Comparison of ENCODE assay signal across 18 cellular contexts in genomic region chr7:135377171-135377570, GRCh38.
DNase-seq lines count a peak whose midpoint lies in the region; ATAC-seq, FAIRE-seq and TF ChIP-seq lines count a peak whose summit lies in the region.
"Had no signal": no experiment of that assay in that cellular context is flagged by ENCODE, and none has a peak within 500 bp of the region (broad histone marks: within the 10 kb centered on the region; RNA-seq: fewer than 3 reads in every experiment).

No MANE protein-coding gene starts in this region.

- intact Hi-C loops in GM12878 (cut with micrococcal nuclease; ENCODE audit: unreplicated experiment), result no loop called here

- no peaks in the 10 kb centered on the region for H3K4me1 ChIP-seq in GM12878 (ENCODE audit: control insufficient read depth, insufficient read depth, low read length)
- H3K4me1 ChIP-seq: BLaER1, Caco-2 had no signal

- H3K4me3 ChIP-seq in GM12878 (no peak overlapping the region), H7 (ENCODE audit: insufficient read depth, low read depth, low read length) (no peak overlapping the region)
- H3K4me3 ChIP-seq: BLaER1 had no signal

- no peaks in the 10 kb centered on the region for H3K9me3 ChIP-seq in GM12878 (replicated peaks; ENCODE audit: control insufficient read depth, insufficient read depth, low read length)
- H3K9me3 ChIP-seq: BLaER1, Caco-2 had no signal

- CTCF ChIA-PET in GM12878 (lab: Yijun Ruan, JAX), result interaction anchor here (1.1 to 3.1 kb wide), 4 partner anchors 9 to 96 kb away, joined by 3 to 9 read pairs (median 4); no protein-coding TSS in a partner anchor

- no peak overlapping the region for H2AFZ ChIP-seq in GM12878 (ENCODE audit: control insufficient read depth, low read depth, low read length)

- no peak for FAIRE-seq in GM12878 (lab: Jason Lieb, UNC)
- FAIRE-seq: G401.6, H54 had no signal

- no peak for TF ChIP-seq CTCF in GM12878 (IDR thresholded peaks at IDR 0.05 in 2 of 3, conservative IDR thresholded peaks at IDR 0.05 in 1 of 3; ENCODE audit: control insufficient read depth in 2 of 3, extremely low read depth in 1 of 3, insufficient read depth in 1 of 3, low read depth in 3 of 3, low read length in 3 of 3)

- no peak for TF ChIP-seq POLR2A in GM12878 (IDR thresholded peaks at IDR 0.05; ENCODE audit: low read depth, low read length)

- no peak overlapping the region for H3K9ac ChIP-seq in GM12878 (ENCODE audit: control insufficient read depth, insufficient read depth, low read length)
- H3K9ac ChIP-seq: BLaER1 had no signal

- RAD21 ChIA-PET in GM12878 (lab: Charles Lee; ENCODE audit: unreplicated experiment), result no interaction called here

- TF ChIP-seq EP300 in GM12878 (IDR thresholded peaks at IDR 0.05; ENCODE audit: borderline replicate concordance in 1 of 2, control insufficient read depth in 1 of 2, low read depth in 2 of 2, low read length in 2 of 2), result no peak

- no peaks in the 10 kb centered on the region for H3K27me3 ChIP-seq in GM12878 (replicated peaks in 1 of 2; ENCODE audit: control insufficient read depth in 2 of 2, insufficient read depth in 2 of 2, low read length in 1 of 2)
- H3K27me3 ChIP-seq in H7 (ENCODE audit: control insufficient read depth, insufficient read depth, low read length), result no peaks in the 10 kb centered on the region
- H3K27me3 ChIP-seq: BLaER1 had no signal

- SMC1A ChIA-PET in GM12878 (lab: Charles Lee; ENCODE audit: uncharacterized antibody, unreplicated experiment), result interaction anchor here (1.1 to 2.1 kb wide), 5 partner anchors 9 to 103 kb away, joined by 3 to 7 read pairs (median 5); no protein-coding TSS in a partner anchor

- in situ Hi-C loops in G401 (cut with HindIII; ENCODE audit: low sequenced_read_pairs), result no loop called here
- in situ Hi-C loops in GM12878 (cut with MboI), result no loop called here

- H3K79me2 ChIP-seq in GM12878 (ENCODE audit: control insufficient read depth, insufficient read depth, low read length), result no peaks in the 10 kb centered on the region

- no peaks in the 10 kb centered on the region for H4K20me1 ChIP-seq in GM12878 (ENCODE audit: control insufficient read depth, insufficient read depth)
- H4K20me1 ChIP-seq: BLaER1 had no signal

- ATAC-seq in GM12878, result 0 out of 3 replicates have a peak, but pooled peaks have one; percentile 37
- ATAC-seq in HG02852 (IDR thresholded peaks at IDR 0.05; ENCODE audit: unreplicated experiment), result no peak
- ATAC-seq: CD8-positive, alpha-beta T cell had no signal

- H3K4me2 ChIP-seq in GM12878 (ENCODE audit: control insufficient read depth, insufficient read depth), result no peak overlapping the region
- H3K4me2 ChIP-seq: BLaER1 had no signal

- H3K36me3 ChIP-seq in GM12878 (ENCODE audit: control insufficient read depth in 2 of 2, insufficient read depth in 2 of 2, low read length in 1 of 2), result no peaks in the 10 kb centered on the region
- no peaks in the 10 kb centered on the region; the same call in 1 of the 2 replicates for H3K36me3 ChIP-seq in H7 (replicated peaks; ENCODE audit: control insufficient read depth, insufficient read depth, low read length)
- H3K36me3 ChIP-seq: BLaER1 had no signal

- TF ChIP-seq RAD21 in GM12878 (IDR thresholded peaks at IDR 0.05; ENCODE audit: insufficient read depth, low read depth, low read length), result no peak

- no TSS peak for BruUV-seq in GM12878 (replicated peaks; lab: Mats Ljungman, UMichigan)

- H3K27ac ChIP-seq in GM12878 (ENCODE audit: control insufficient read depth, insufficient read depth), result no peak overlapping the region
- H3K27ac ChIP-seq: 22Rv1, BLaER1, C4-2B had no signal

- DNase-seq in DMS 273 (lab: John Stamatoyannopoulos, UW; ENCODE audit: unreplicated experiment) (peak; percentile 28), DMS 273 treated with DMSO at 0.1 percent for 48 hours (lab: John Stamatoyannopoulos, UW) (no peak), G401 (ENCODE audit: low spot score) (peak; percentile 62), GM12878 (ENCODE audit: low read depth, low spot score) (no peak), H7 (no peak)
- DNase-seq: Caco-2; CD4-positive, CD25-positive, alpha-beta regulatory T cell; CD8-positive, alpha-beta T cell; DMS53; DMS79 treated with DMSO at 0.1 percent for 48 hours; GOT3; HCEC 1CT had no signal

- POLR2A ChIA-PET in GM12878 (lab: Charles Lee), result no interaction called here

TF ChIP-seq in GM12878, 131 proteins besides CTCF, POLR2A, EP300 and RAD21:
- no peak for TF ChIP-seq IKZF1 (conservative IDR thresholded peaks at IDR 0.05)
- no peak for TF ChIP-seq ZBTB33 (IDR thresholded peaks at IDR 0.05)
- TF ChIP-seq RFX5 (IDR thresholded peaks at IDR 0.05; ENCODE audit: low read depth, low read length), result no peak
- no peak for TF ChIP-seq MYC (IDR thresholded peaks at IDR 0.05; ENCODE audit: insufficient read depth, insufficient read length, insufficient replicate concordance, low read length, severe bottlenecking)
- no peak for TF ChIP-seq NFIC (IDR thresholded peaks at IDR 0.05; ENCODE audit: low read depth, low read length)
- TF ChIP-seq PAX5 (IDR thresholded peaks at IDR 0.05; ENCODE audit: borderline replicate concordance, low read depth, low read length), result no peak
- TF ChIP-seq TARDBP (IDR thresholded peaks at IDR 0.05; ENCODE audit: borderline replicate concordance), result no peak
- TF ChIP-seq SMAD1 (IDR thresholded peaks at IDR 0.05; ENCODE audit: low read depth, partially characterized antibody), result no peak
TF ChIP-seq in GM12878: peak in this region for 0.

Comparison
In these comparisons a context has a peak if more than half of its experiments do, and no peak if none do; other contexts are left out.
1. DNase-seq: peak in DMS 273 (single experiment) and G401 (single experiment); none in DMS 273 treated with DMSO at 0.1 percent for 48 hours (single experiment), GM12878 (single experiment) and H7 (single experiment).